ENCODE assay signal across 8 cellular contexts in the genomic region with DNA sequence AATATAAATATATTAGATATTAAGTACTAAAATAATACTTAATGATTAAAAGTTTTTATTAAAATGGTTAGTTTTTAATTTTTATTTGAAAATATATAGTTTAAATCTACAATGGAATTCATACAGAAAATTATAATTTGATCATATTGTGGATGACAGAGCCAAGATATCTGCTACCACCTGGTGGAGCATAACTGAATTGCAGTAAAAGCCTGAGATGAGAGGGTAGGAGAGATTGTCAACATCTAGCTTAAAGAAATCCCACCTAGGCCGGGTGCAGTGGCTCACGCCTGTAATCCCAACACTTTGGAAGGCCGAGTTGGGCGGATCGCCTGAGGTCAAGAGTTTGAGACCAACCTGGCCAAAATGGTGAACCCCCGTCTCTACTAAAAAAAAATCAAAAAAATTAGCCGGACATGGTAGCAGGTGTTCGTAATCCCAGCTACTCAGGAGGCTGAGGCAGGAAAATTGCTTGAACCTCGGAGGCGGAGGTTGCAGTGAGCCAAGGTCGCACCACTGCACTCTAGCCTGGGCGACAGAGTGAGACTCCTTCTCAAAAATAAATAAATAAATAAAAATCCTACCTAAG. TPM values are rescaled to one million over a fixed set of nuclear protein-coding genes. Genes with fewer than 3 reads are reported as not detected.
A peak's percentile ranks its signal among the peaks of the same experiment; 100 is the strongest.
DNase-seq lines count a peak whose midpoint lies in the region; TF ChIP-seq lines count a peak whose summit lies in the region.

No MANE protein-coding gene starts in this region.

- no peaks in the 10 kb centered on the region for H3K36me3 Mint-ChIP-seq in type B pancreatic cell

- no peaks in the 10 kb centered on the region for H3K27me3 Mint-ChIP-seq in type B pancreatic cell

- H3K27ac Mint-ChIP-seq in type B pancreatic cell, result no peak overlapping the region

- no peaks in the 10 kb centered on the region for H3K4me1 Mint-ChIP-seq in type B pancreatic cell (ENCODE audit: unreplicated experiment)

- no peak for TF ChIP-seq POLR2A in suprapubic skin (IDR thresholded peaks at IDR 0.05)
- TF ChIP-seq POLR2A in lower leg skin (IDR thresholded peaks at IDR 0.05), result no peak

- no peaks in the 10 kb centered on the region for H3K27me3 ChIP-seq in HL-60 (ENCODE audit: insufficient read depth, poor library complexity, severe bottlenecking)
- H3K27me3 ChIP-seq in WERI-Rb-1 (ENCODE audit: insufficient read depth, low read depth, severe bottlenecking), result peaks cover 4% of the 10 kb centered on the region
- H3K27me3 ChIP-seq in suprapubic skin, result no peaks in the 10 kb centered on the region

- WGBS in suprapubic skin, result 88% methylated on average over 12 of the region's 12 CpGs
- WGBS in lower leg skin, 2 donors, result 84 to 85% methylated on average over 12 of the region's 12 CpGs

- no peak overlapping the region for H3K4me3 Mint-ChIP-seq in type B pancreatic cell

- H3K9me3 ChIP-seq in WERI-Rb-1 (ENCODE audit: severe bottlenecking) (peaks cover 5% of the 10 kb centered on the region), suprapubic skin (no peaks in the 10 kb centered on the region)

- no peak overlapping the region for H3K4me3 ChIP-seq in HL-60 (replicated peaks; ENCODE audit: insufficient read depth, low read length)
- no peak overlapping the region for H3K4me3 ChIP-seq in WERI-Rb-1 (ENCODE audit: low read depth, low read length)
- H3K4me3 ChIP-seq in suprapubic skin, result no peak overlapping the region
- no peak overlapping the region for H3K4me3 ChIP-seq in lower leg skin (ENCODE audit: low read depth, poor library complexity, severe bottlenecking)

- DNase-seq in COLO668 (lab: John Stamatoyannopoulos, UW; ENCODE audit: unreplicated experiment) (peak; percentile 7), HL-60 (ENCODE audit: low read depth in 1 of 2, low spot score in 1 of 2) (peak in 1 of 2 experiments; percentile 60), WERI-Rb-1 (peak; percentile 17), foreskin melanocyte (peak; percentile 8), type B pancreatic cell (ENCODE audit: extremely low spot score, unreplicated experiment) (no peak), suprapubic skin (ENCODE audit: low spot score in 2 of 2) (no peak), lower leg skin (ENCODE audit: low spot score in 2 of 2) (no peak), GM03348 (ENCODE audit: low spot score) (no peak)

- intact Hi-C loops in lower leg skin (cut with DNase I; ENCODE audit: low total_unique reads), result no loop called here

- H3K36me3 ChIP-seq in WERI-Rb-1 (no peaks in the 10 kb centered on the region), suprapubic skin (no peaks in the 10 kb centered on the region)

- H3K27ac ChIP-seq in HL-60 (replicated peaks) (no peak overlapping the region), WERI-Rb-1 (no peak overlapping the region), suprapubic skin (no peak overlapping the region)

- peak; percentile 49 for TF ChIP-seq CTCF in HL-60 (IDR thresholded peaks at IDR 0.05; ENCODE audit: insufficient read depth, low read length)
- peak; percentile 43; the same call in 1 of the 2 replicates for TF ChIP-seq CTCF in WERI-Rb-1 (IDR thresholded peaks at IDR 0.05; ENCODE audit: low read depth, low read length)
- TF ChIP-seq CTCF in type B pancreatic cell (conservative IDR thresholded peaks at IDR 0.05), result peak; percentile 79
- TF ChIP-seq CTCF in suprapubic skin (IDR thresholded peaks at IDR 0.05), result peak in 1 of 2 donors; percentile 20
- no peak for TF ChIP-seq CTCF in lower leg skin (IDR thresholded peaks at IDR 0.05)

- peaks cover 7% of the 10 kb centered on the region for H3K4me1 ChIP-seq in suprapubic skin

- TF ChIP-seq EP300 in suprapubic skin (IDR thresholded peaks at IDR 0.05), result no peak

- H3K9me3 Mint-ChIP-seq in type B pancreatic cell, result no peaks in the 10 kb centered on the region

RNA-seq across cellular contexts. Expression of a gene that starts 25.1 kb away (rescaled TPM):
- 39.5 and 99.3 TPM in 2 replicates for total RNA-seq in type B pancreatic cell (ENCODE audit: low replicate concordance)
- total RNA-seq in suprapubic skin, result 100 to 1,000 TPM in 3 of 4 donors, 10 to 100 TPM in 1; 22.4 to 253 (median 192) TPM
- total RNA-seq in lower leg skin, result 100 to 1,000 TPM; 122 to 575 (median 256) TPM

Comparison
In these comparisons a context has a peak if more than half of its experiments do, and no peak if none do; other contexts are left out.
1. DNase-seq: peak in COLO668 (single experiment), WERI-Rb-1 (single experiment) and foreskin melanocyte (single experiment); none in type B pancreatic cell (single experiment), suprapubic skin (0 of 2), lower leg skin (0 of 2) and GM03348 (single experiment).
2. CTCF ChIP-seq: peak in HL-60 (single experiment), WERI-Rb-1 (single experiment) and type B pancreatic cell (single experiment); none in lower leg skin (0 of 3).